35 cellular contexts compared by ENCODE assay signal in the genomic region with DNA sequence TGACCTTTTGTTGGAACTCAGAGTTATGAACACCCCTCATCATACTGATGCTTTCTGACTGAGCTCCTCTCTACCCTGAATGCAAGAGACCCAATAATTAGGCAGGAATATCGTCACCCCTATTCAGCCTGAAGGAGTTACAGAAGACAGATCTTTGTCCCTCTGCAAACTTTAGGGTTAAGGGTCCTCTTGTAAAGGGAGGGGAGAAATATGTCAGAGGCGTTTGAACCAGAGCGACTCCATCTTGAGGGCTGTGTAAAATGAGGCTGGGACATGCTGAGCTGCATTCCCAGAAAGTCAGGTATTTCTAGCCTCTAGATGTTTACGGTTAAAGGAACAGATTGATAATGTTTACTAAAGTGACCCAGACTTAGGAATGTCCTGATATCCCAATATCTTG.
"Had no signal": no experiment of that assay in that cellular context is flagged by ENCODE, and none has a peak within 500 bp of the region (broad histone marks: within the 10 kb centered on the region; RNA-seq: fewer than 3 reads in every experiment).

No MANE protein-coding gene starts in this region.

- H3K36me3 ChIP-seq: MG63 had no signal

- DNase-seq: Karpas-422, Kasumi-1, MG63, MM.1S, MV-4-11, NCI-H1048, NCI-H1092, NCI-H1092 treated with DMSO at 0.1 percent for 48 hours, NCI-H1105, NCI-H1105 treated with DMSO at 0.1 percent for 48 hours, NCI-H1417, NCI-H1417 treated with DMSO at 0.1 percent for 48 hours, NCI-H1436, NCI-H1436 treated with DMSO at 0.1 percent for 48 hours, NCI-H146, NCI-H1694, NCI-H1694 treated with DMSO at 0.1 percent for 48 hours, NCI-H187, NCI-H187 treated with DMSO at 0.1 percent for 48 hours, NCI-H1930, NCI-H2029, NCI-H2029 treated with DMSO at 0.1 percent for 48 hours, NCI-H2081, NCI-H2081 treated with DMSO at 0.1 percent for 48 hours, NCI-H2107, NCI-H2171, NCI-H2171 treated with DMSO at 0.1 percent for 48 hours, NCI-H2227 treated with DMSO at 0.1 percent for 48 hours, NCI-H226, NCI-H345, NCI-H446, NCI-H446 treated with DMSO at 0.1 percent for 48 hours, NCI-H510A treated with DMSO at 0.1 percent for 48 hours, NCI-H524, NCI-H524 treated with DMSO at 0.1 percent for 48 hours had no signal

- H3K9me3 ChIP-seq: MG63 had no signal

- H3K4me3 ChIP-seq: MG63 had no signal

- H3K27me3 ChIP-seq: MG63 had no signal
